Comparison of ENCODE assay signal across 16 cellular contexts in the genomic region with DNA sequence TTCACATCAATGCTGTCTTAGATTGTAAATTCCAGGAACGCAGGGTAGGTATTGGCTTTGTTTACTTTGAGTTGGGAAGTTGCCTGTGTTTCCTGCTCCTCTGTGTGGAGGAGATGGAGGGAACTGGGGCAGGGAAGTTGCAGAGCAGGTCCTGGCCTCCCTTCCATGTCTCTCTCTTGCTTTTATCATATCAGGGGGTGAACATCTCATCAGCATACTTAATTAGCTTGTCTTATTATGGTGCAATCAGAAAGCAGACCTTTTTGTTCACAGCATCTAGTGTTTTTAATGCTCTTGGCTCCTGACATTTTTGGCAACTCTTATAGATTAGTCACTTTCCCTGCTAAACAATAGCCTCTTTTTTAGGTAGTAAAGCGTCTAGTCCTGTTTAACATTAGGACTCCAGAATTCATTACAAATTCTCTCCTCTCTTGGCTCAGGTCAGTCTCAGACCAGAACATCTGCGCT. TPM values are rescaled to one million over a fixed set of nuclear protein-coding genes. Genes with fewer than 3 reads are reported as not detected.
DNase-seq lines count a peak whose midpoint lies in the region; ATAC-seq and TF ChIP-seq lines count a peak whose summit lies in the region.
"Had no signal": no experiment of that assay in that cellular context is flagged by ENCODE, and none has a peak within 500 bp of the region (broad histone marks: within the 10 kb centered on the region; RNA-seq: fewer than 3 reads in every experiment).

No MANE protein-coding gene starts in this region.

- no peaks in the 10 kb centered on the region for H3K79me2 ChIP-seq in hepatocyte

- no peak overlapping the region for H3K4me3 ChIP-seq in hepatocyte
- H3K4me3 ChIP-seq: GM12878 had no signal

- TF ChIP-seq CTCF in RWPE1 (conservative IDR thresholded peaks at IDR 0.05; ENCODE audit: low read depth) (no peak), hepatocyte (IDR thresholded peaks at IDR 0.05; ENCODE audit: poor library complexity) (no peak)

- H3K27ac ChIP-seq in RWPE1 (no peak overlapping the region), caudate nucleus (ENCODE audit: low read depth, low read length) (peak overlapping the region; percentile 52), hepatocyte (peak overlapping the region; percentile 40), substantia nigra (ENCODE audit: low read depth, low read length, poor library complexity, severe bottlenecking) (peak overlapping the region; percentile 61)

- POLR2A ChIA-PET in RWPE1 (lab: Yijun Ruan, JAX; ENCODE audit: low non-redundant PET) = no interaction called here

- 46% methylated on average over 3 of the region's 3 CpGs for WGBS in hepatocyte (ENCODE audit: low lambda C conversion rate, missing lambda C conversion rate)

- CTCF ChIA-PET in RWPE1 (lab: Yijun Ruan, JAX) = no interaction called here

- ATAC-seq in HG03280 (IDR thresholded peaks at IDR 0.05; ENCODE audit: unreplicated experiment) (no peak), HG02938 (IDR thresholded peaks at IDR 0.05; ENCODE audit: unreplicated experiment) (no peak), GM19023 (IDR thresholded peaks at IDR 0.05; ENCODE audit: unreplicated experiment) (no peak)
- ATAC-seq: GM12878 had no signal

- H4K20me1 ChIP-seq in hepatocyte (ENCODE audit: insufficient read depth, poor library complexity, severe bottlenecking) = no peaks in the 10 kb centered on the region

- H3K9me2 ChIP-seq in hepatocyte (replicated peaks; ENCODE audit: insufficient read depth) = no peaks in the 10 kb centered on the region

- DNase-seq in RWPE1 (ENCODE audit: low spot score) (peak; percentile 14), caudate nucleus (lab: John Stamatoyannopoulos, UW) (peak in 1 of 61 donors; percentile 15), hepatocyte (ENCODE audit: low spot score) (no peak), substantia nigra (lab: John Stamatoyannopoulos, UW) (no peak), NCI-H146 (lab: John Stamatoyannopoulos, UW) (no peak)
- DNase-seq: endodermal cell, islet precursor cell, KG1, NCI-H1436, NCI-H446 treated with DMSO at 0.1 percent for 48 hours had no signal

- H3K36me3 ChIP-seq in hepatocyte (replicated peaks; ENCODE audit: insufficient read depth, low read depth) = peaks cover 2% of the 10 kb centered on the region

- no peaks in the 10 kb centered on the region for H3K27me3 ChIP-seq in hepatocyte

- no peak overlapping the region for H3K4me2 ChIP-seq in hepatocyte

- H2AFZ ChIP-seq in hepatocyte = no peak overlapping the region

- no peaks in the 10 kb centered on the region for H3K9me3 ChIP-seq in hepatocyte (ENCODE audit: low read depth)

- no peaks in the 10 kb centered on the region for H3K4me1 ChIP-seq in hepatocyte (ENCODE audit: insufficient read depth)

RNA-seq across cellular contexts. Expression of a gene that starts 11.5 kb away (rescaled TPM):
- 0.40 and 0.56 TPM in 2 replicates for total RNA-seq in hepatocyte
- 0.28 and 0.73 TPM in 2 replicates for polyA plus RNA-seq in hepatocyte
- total RNA-seq: GM12878, OCI-LY7 had no signal
- polyA plus RNA-seq: CD14-positive monocyte, GM12878 had no signal

RNA-seq across cellular contexts. Expression of a gene that starts 27.6 kb away (rescaled TPM):
- total RNA-seq in hepatocyte = 95.7 and 101 TPM in 2 replicates
- polyA plus RNA-seq in hepatocyte = 122 and 135 TPM in 2 replicates
